In the genomic region with DNA sequence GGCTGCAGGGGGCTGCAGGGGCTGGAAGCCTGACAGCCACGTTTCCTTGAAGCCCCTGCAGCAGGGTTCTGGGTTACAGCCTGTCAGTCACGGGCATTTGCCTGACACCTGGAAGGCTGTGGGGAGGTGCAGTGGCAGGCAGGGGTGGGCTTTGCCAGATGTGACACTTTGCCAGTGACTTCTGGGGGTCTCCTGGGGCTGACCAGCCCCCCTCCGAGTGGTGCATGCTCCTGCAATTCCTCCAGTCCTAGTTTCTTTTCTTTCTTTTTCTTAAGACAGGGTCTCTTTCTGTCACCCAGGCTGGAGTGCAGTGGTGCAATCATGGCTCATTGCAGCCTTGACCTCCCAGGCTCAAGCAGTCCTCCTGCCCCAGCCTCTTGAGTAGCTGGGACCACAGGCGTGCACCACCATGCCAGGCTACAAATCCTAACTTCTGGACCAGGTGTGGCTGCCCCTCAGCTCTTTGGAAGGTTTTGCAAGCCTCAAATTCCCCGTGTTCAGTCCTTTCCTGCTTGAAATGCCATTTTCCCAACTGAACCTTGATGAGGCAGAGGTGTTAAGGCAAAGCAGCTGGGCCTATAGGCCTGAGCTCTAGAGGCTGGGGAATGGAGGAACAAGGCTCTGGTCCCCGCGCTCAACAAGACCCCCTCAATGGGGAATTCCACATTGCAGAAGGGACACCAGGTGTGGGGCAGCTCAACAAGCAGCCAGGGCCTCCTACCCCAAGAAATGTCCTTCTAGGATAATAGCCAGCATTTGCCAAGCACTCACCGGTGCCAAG, we compare ENCODE assay signal across 16 cellular contexts. TPM values are rescaled to one million over a fixed set of nuclear protein-coding genes. Genes with fewer than 3 reads are reported as not detected.
DNase-seq lines count a peak whose midpoint lies in the region; ATAC-seq and TF ChIP-seq lines count a peak whose summit lies in the region.
"Had no signal": no experiment of that assay in that cellular context is flagged by ENCODE, and none has a peak within 500 bp of the region (broad histone marks: within the 10 kb centered on the region; RNA-seq: fewer than 3 reads in every experiment).

No MANE protein-coding gene starts in this region.

- H3K4me1 ChIP-seq in PC-3 (ENCODE audit: insufficient read depth, low read length), result peaks cover 23% of the 10 kb centered on the region

- H3K9me2 ChIP-seq in PC-3 (replicated peaks; ENCODE audit: low read length), result no peaks in the 10 kb centered on the region

- H3K27me3 ChIP-seq in PC-3 (ENCODE audit: low read length), result no peaks in the 10 kb centered on the region
- H3K27me3 ChIP-seq: adrenal gland, tibial nerve had no signal

- no peak overlapping the region for H2AFZ ChIP-seq in PC-3 (ENCODE audit: low read length)

- H3K4me1 Mint-ChIP-seq in activated T-cell treated with anti-CD3 and anti-CD28 coated beads, Interleukin-2, amount 50 U/mL, for 4 hours (ENCODE audit: low read depth), result peaks cover 10% of the 10 kb centered on the region
- peaks cover 4 to 13% of the 10 kb centered on the region in 2 donors for H3K4me1 Mint-ChIP-seq in effector memory CD8-positive, alpha-beta T cell (ENCODE audit: low read depth in 2 of 2)
- peaks cover 28% of the 10 kb centered on the region for H3K4me1 Mint-ChIP-seq in stimulated activated naive CD8-positive, alpha-beta T cell treated with anti-CD3 and anti-CD28 coated beads, Interleukin-15, amount 100 ng/mL, for 72 hours

- peaks cover 2% of the 10 kb centered on the region for H3K27me3 Mint-ChIP-seq in activated T-cell treated with anti-CD3 and anti-CD28 coated beads, Interleukin-2, amount 50 U/mL, for 4 hours (ENCODE audit: low read depth)
- no peaks in the 10 kb centered on the region for H3K27me3 Mint-ChIP-seq in effector memory CD8-positive, alpha-beta T cell
- no peaks in the 10 kb centered on the region for H3K27me3 Mint-ChIP-seq in stimulated activated naive CD8-positive, alpha-beta T cell treated with anti-CD3 and anti-CD28 coated beads, Interleukin-15, amount 100 ng/mL, for 72 hours

- H3K36me3 ChIP-seq in PC-3 (ENCODE audit: low read depth, low read length), result no peaks in the 10 kb centered on the region
- H3K36me3 ChIP-seq: adrenal gland, tibial nerve had no signal

- H3K79me2 ChIP-seq in PC-3 (ENCODE audit: low read length), result no peaks in the 10 kb centered on the region

- CTCF ChIA-PET in PC-3 (lab: Charles Lee), result no interaction called here

- H3K4me2 ChIP-seq in PC-3 (ENCODE audit: low read length), result peak overlapping the region; percentile 12; the same call in 1 of the 2 replicates
- H3K4me2 ChIP-seq: A549 had no signal

- H3F3A ChIP-seq in PC-3 (ENCODE audit: low read length, unreplicated experiment), result no peaks in the 10 kb centered on the region

- no peak overlapping the region for H3K27ac ChIP-seq in PC-3 (ENCODE audit: low read length)
- H3K27ac ChIP-seq: adrenal gland had no signal

- H4K20me1 ChIP-seq in PC-3 (ENCODE audit: low read length), result no peaks in the 10 kb centered on the region

- DNase-seq in activated T-cell treated with anti-CD3 and anti-CD28 coated beads for 24 hours (ENCODE audit: low read depth), result peak; percentile 5
- DNase-seq in activated T-cell treated with anti-CD3 and anti-CD28 coated beads, Interleukin-2, amount 50 U/mL, for 4 hours, result no peak
- no peak for DNase-seq in PC-3
- DNase-seq in effector memory CD8-positive, alpha-beta T cell, result no peak
- no peak for DNase-seq in stimulated activated naive CD8-positive, alpha-beta T cell treated with anti-CD3 and anti-CD28 coated beads, Interleukin-15, amount 100 ng/mL, for 72 hours
- no peak for DNase-seq in SHP77 (lab: John Stamatoyannopoulos, UW)
- DNase-seq in GDM1 (lab: John Stamatoyannopoulos, UW), result no peak
- DNase-seq: EL, HCEC 1CT had no signal

- TF ChIP-seq CTCF in PC-3 (conservative IDR thresholded peaks at IDR 0.05; ENCODE audit: low read depth, low read length), result no peak

- no peak overlapping the region for H3K9ac ChIP-seq in PC-3 (ENCODE audit: low read length)

- peak overlapping the region; percentile 22 to 38 for H3K27ac Mint-ChIP-seq in effector memory CD8-positive, alpha-beta T cell
- peak overlapping the region in 1 of 2 donors; percentile 94 for H3K27ac Mint-ChIP-seq in stimulated activated naive CD8-positive, alpha-beta T cell treated with anti-CD3 and anti-CD28 coated beads, Interleukin-15, amount 100 ng/mL, for 72 hours
- H3K27ac Mint-ChIP-seq: CD8-positive, alpha-beta T cell; nephron had no signal

- no peaks in the 10 kb centered on the region for H3K9me3 Mint-ChIP-seq in activated T-cell treated with anti-CD3 and anti-CD28 coated beads, Interleukin-2, amount 50 U/mL, for 4 hours
- H3K9me3 Mint-ChIP-seq in effector memory CD8-positive, alpha-beta T cell, result no peaks in the 10 kb centered on the region
- no peaks in the 10 kb centered on the region for H3K9me3 Mint-ChIP-seq in stimulated activated naive CD8-positive, alpha-beta T cell treated with anti-CD3 and anti-CD28 coated beads, Interleukin-15, amount 100 ng/mL, for 72 hours
- H3K9me3 Mint-ChIP-seq: CD8-positive, alpha-beta T cell had no signal

- intact Hi-C loops in PC-3 (cut with micrococcal nuclease), result no loop called here

- ATAC-seq in activated T-cell treated with anti-CD3 and anti-CD28 coated beads, Interleukin-2, amount 50 U/mL, for 4 hours, result no peak
- no peak for ATAC-seq in PC-3
- no peak for ATAC-seq in effector memory CD8-positive, alpha-beta T cell (replicated peaks)
- ATAC-seq in stimulated activated naive CD8-positive, alpha-beta T cell treated with anti-CD3 and anti-CD28 coated beads, Interleukin-15, amount 100 ng/mL, for 72 hours, result no peak
- no peak for ATAC-seq in GM18498 (IDR thresholded peaks at IDR 0.05; ENCODE audit: unreplicated experiment)
- ATAC-seq: A549 had no signal

- POLR2A ChIA-PET in PC-3 (lab: Charles Lee; ENCODE audit: unreplicated experiment), result no interaction called here

- H3K36me3 Mint-ChIP-seq in activated T-cell treated with anti-CD3 and anti-CD28 coated beads, Interleukin-2, amount 50 U/mL, for 4 hours (ENCODE audit: insufficient read depth), result no peaks in the 10 kb centered on the region
- H3K36me3 Mint-ChIP-seq in effector memory CD8-positive, alpha-beta T cell (ENCODE audit: insufficient read depth), result no peaks in the 10 kb centered on the region
- H3K36me3 Mint-ChIP-seq: CD8-positive, alpha-beta T cell had no signal

- no TSS peak for BruUV-seq in PC-3 (replicated peaks; lab: Mats Ljungman, UMichigan)

- H3K4me3 ChIP-seq in PC-3 (ENCODE audit: low read length), result no peak overlapping the region
- H3K4me3 ChIP-seq: A549, adrenal gland, lung, tibial nerve had no signal

- no peaks in the 10 kb centered on the region for H3K9me3 ChIP-seq in PC-3 (ENCODE audit: low read length)
- H3K9me3 ChIP-seq: A549, adrenal gland, tibial nerve had no signal

- H3K4me3 Mint-ChIP-seq in activated T-cell treated with anti-CD3 and anti-CD28 coated beads, Interleukin-2, amount 50 U/mL, for 4 hours, result no peak overlapping the region
- H3K4me3 Mint-ChIP-seq in effector memory CD8-positive, alpha-beta T cell, result peak overlapping the region in 1 of 2 donors; percentile 57
- peak overlapping the region; percentile 47 to 54 for H3K4me3 Mint-ChIP-seq in stimulated activated naive CD8-positive, alpha-beta T cell treated with anti-CD3 and anti-CD28 coated beads, Interleukin-15, amount 100 ng/mL, for 72 hours
- H3K4me3 Mint-ChIP-seq: nephron had no signal

RNA-seq across cellular contexts. Expression of a gene that starts 20.2 kb away (rescaled TPM):
- total RNA-seq in activated T-cell treated with anti-CD3 and anti-CD28 coated beads, Interleukin-2, amount 50 U/mL, for 4 hours, result 10 to 100 TPM; 15.1 to 20.2 (median 18.9) TPM
- 57.5 and 71.9 TPM in 2 replicates for total RNA-seq in PC-3 (2014; rRNA removed)
